Comparison of ENCODE assay signal across 11 cellular contexts in genomic region chr16:20708129-20708528, GRCh38. TPM values are rescaled to one million over a fixed set of nuclear protein-coding genes. Genes with fewer than 3 reads are reported as not detected.
DNase-seq lines count a peak whose midpoint lies in the region; TF ChIP-seq lines count a peak whose summit lies in the region.
"Not testable (repeated sequence)": the region's sequence is repeated elsewhere in the genome, so short reads cannot be mapped to it uniquely, and the experiment has no call there.
"Had no signal": no experiment of that assay in that cellular context is flagged by ENCODE, and none has a peak within 500 bp of the region (broad histone marks: within the 10 kb centered on the region; RNA-seq: fewer than 3 reads in every experiment).

No MANE protein-coding gene starts in this region.

- H3K9ac ChIP-seq in smooth muscle cell (ENCODE audit: low read depth), result not testable (repeated sequence)

- not testable (repeated sequence) for TF ChIP-seq POLR2A in erythroblast (IDR thresholded peaks at IDR 0.05; ENCODE audit: low read length)

- not testable (repeated sequence) for H3K4me3 Mint-ChIP-seq in activated naive CD4-positive, alpha-beta T cell treated with anti-CD3 and anti-CD28 coated beads for 36 hours

- H3K27ac Mint-ChIP-seq in activated naive CD4-positive, alpha-beta T cell treated with anti-CD3 and anti-CD28 coated beads for 36 hours, result not testable (repeated sequence)

- not testable (repeated sequence) for H3K9me3 Mint-ChIP-seq in activated naive CD4-positive, alpha-beta T cell treated with anti-CD3 and anti-CD28 coated beads for 36 hours

- H3K4me1 ChIP-seq in smooth muscle cell (ENCODE audit: low read depth), result not testable (repeated sequence)

- not testable (repeated sequence) for H3K36me3 Mint-ChIP-seq in activated naive CD4-positive, alpha-beta T cell treated with anti-CD3 and anti-CD28 coated beads for 36 hours (ENCODE audit: low read depth)

- H3K4me1 Mint-ChIP-seq in activated naive CD4-positive, alpha-beta T cell treated with anti-CD3 and anti-CD28 coated beads for 36 hours (ENCODE audit: low read depth), result not testable (repeated sequence)

- not testable (repeated sequence) for H3K27me3 ChIP-seq in smooth muscle cell (ENCODE audit: low read depth)

- CTCF ChIA-PET in activated naive CD4-positive, alpha-beta T cell treated with anti-CD3 and anti-CD28 coated beads for 36 hours (lab: Charles Lee), result interaction anchor here (1.6 kb wide), 1 partner anchor 801 kb away, joined by 3 read pairs; no protein-coding TSS in a partner anchor

- DNase-seq in DMS53 (lab: John Stamatoyannopoulos, UW), result peak; percentile 54
- peak; percentile 13 for DNase-seq in HCEC 1CT
- peak; percentile 34 for DNase-seq in NCI-H1092 treated with DMSO at 0.1 percent for 48 hours (lab: John Stamatoyannopoulos, UW)
- DNase-seq in OCI-M1 (lab: John Stamatoyannopoulos, UW), result peak; percentile 25
- DNase-seq in activated naive CD4-positive, alpha-beta T cell treated with anti-CD3 and anti-CD28 coated beads for 36 hours, result peak; percentile 10
- DNase-seq in erythroblast (lab: John Stamatoyannopoulos, UW), result peak; percentile 62 to 74
- peak; percentile 11 for DNase-seq in left kidney (ENCODE audit: low read depth, low spot score)
- not testable (repeated sequence) for DNase-seq in smooth muscle cell (lab: John Stamatoyannopoulos, UW; ENCODE audit: unreplicated experiment)

- not testable (repeated sequence) for H3K27me3 Mint-ChIP-seq in activated naive CD4-positive, alpha-beta T cell treated with anti-CD3 and anti-CD28 coated beads for 36 hours (ENCODE audit: low read depth)

- H3K27ac ChIP-seq in smooth muscle cell (ENCODE audit: low read depth), result not testable (repeated sequence)

- H3K9me3 ChIP-seq in smooth muscle cell (replicated peaks; ENCODE audit: low read depth), result not testable (repeated sequence)

- H3K4me2 ChIP-seq in smooth muscle cell, result not testable (repeated sequence)

- not testable (repeated sequence) for H3K79me2 ChIP-seq in smooth muscle cell (ENCODE audit: low read depth)

- 18% methylated on average over 3 of the region's 3 CpGs for WGBS in smooth muscle cell (ENCODE audit: low lambda C conversion rate)

- H2AFZ ChIP-seq in smooth muscle cell (ENCODE audit: low read depth), result not testable (repeated sequence)

- not testable (repeated sequence) for H3F3A ChIP-seq in smooth muscle cell (ENCODE audit: low read depth)

- intact Hi-C loops in activated naive CD4-positive, alpha-beta T cell treated with anti-CD3 and anti-CD28 coated beads for 36 hours (cut with micrococcal nuclease), result not testable (repeated sequence)

- H4K20me1 ChIP-seq in smooth muscle cell (ENCODE audit: low read depth), result not testable (repeated sequence)

- peak; percentile 37 for TF ChIP-seq CTCF in smooth muscle cell (IDR thresholded peaks at IDR 0.05; ENCODE audit: borderline replicate concordance, insufficient read depth, poor library complexity, severe bottlenecking)

- not testable (repeated sequence) for H3K36me3 ChIP-seq in smooth muscle cell (ENCODE audit: low read depth)

- not testable (repeated sequence) for H3K4me3 ChIP-seq in smooth muscle cell

RNA-seq across cellular contexts. Expression of gene ACSM1, which starts 10.6 kb away (rescaled TPM):
- total RNA-seq in activated naive CD4-positive, alpha-beta T cell treated with anti-CD3 and anti-CD28 coated beads for 36 hours, result not detected
- total RNA-seq in smooth muscle cell, result 0.13 TPM in 1 of 2 replicates, not detected in the other
- polyA plus RNA-seq in smooth muscle cell, result not detected in 2 replicates
- total RNA-seq: Daoy, left cardiac atrium, temporal lobe had no signal

RNA-seq across cellular contexts. Expression of gene THUMPD1, which starts 33.5 kb away (rescaled TPM):
- total RNA-seq in activated naive CD4-positive, alpha-beta T cell treated with anti-CD3 and anti-CD28 coated beads for 36 hours, result 10 to 100 TPM; 47.5 to 49.8 TPM
- 60.3 and 62.5 TPM in 2 replicates for total RNA-seq in smooth muscle cell
- polyA plus RNA-seq in smooth muscle cell, result 20.3 and 30.8 TPM in 2 replicates

RNA-seq across cellular contexts. Expression of gene ACSM3, which starts 55.7 kb away (rescaled TPM):
- total RNA-seq in activated naive CD4-positive, alpha-beta T cell treated with anti-CD3 and anti-CD28 coated beads for 36 hours, result 10 to 100 TPM; 29.6 to 35.0 TPM
- 1.3 and 4.3 TPM in 2 replicates for total RNA-seq in smooth muscle cell
- 0.97 and 2.3 TPM in 2 replicates for polyA plus RNA-seq in smooth muscle cell
